In the genomic region with DNA sequence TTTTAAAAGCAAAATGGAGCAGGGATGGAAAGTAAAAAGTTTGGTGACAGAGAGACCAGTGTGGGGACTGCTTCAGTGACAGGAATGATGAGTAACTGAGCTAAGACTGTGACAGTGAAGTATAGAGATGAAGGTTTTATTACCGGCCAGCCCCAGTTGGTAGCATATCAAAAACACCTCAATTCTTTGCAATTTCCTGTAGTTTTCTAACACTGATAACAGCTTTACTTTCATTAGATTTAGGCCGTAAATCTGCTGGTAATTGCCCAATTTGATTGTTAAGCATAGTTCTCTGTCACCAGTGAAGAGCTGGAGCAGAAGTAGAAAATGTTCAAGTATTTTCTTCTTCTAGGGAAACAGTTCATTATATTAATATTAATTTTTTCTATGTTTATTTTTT, we compare ENCODE assay signal across 39 cellular contexts. TPM values are rescaled to one million over a fixed set of nuclear protein-coding genes. Genes with fewer than 3 reads are reported as not detected.
"Had no signal": no experiment of that assay in that cellular context is flagged by ENCODE, and none has a peak within 500 bp of the region (broad histone marks: within the 10 kb centered on the region; RNA-seq: fewer than 3 reads in every experiment).

No MANE protein-coding gene starts in this region.

- H3K27me3 Mint-ChIP-seq: activated B cell treated with CpG ODN at 0.5 μM for 24 hours; activated CD4-positive, alpha-beta memory T cell treated with anti-CD3 and anti-CD28 coated beads, Interleukin-2, amount 10 ng/mL, durations not matched to agents 7 days and 5 days; activated CD8-positive, alpha-beta memory T cell treated with anti-CD3 and anti-CD28 coated beads, Interleukin-2, amount 10 ng/mL, durations not matched to agents 7 days and 5 days; activated naive CD4-positive, alpha-beta T cell treated with anti-CD3 and anti-CD28 coated beads, Interleukin-2, amount 10 ng/mL, durations not matched to agents 7 days and 5 days; activated naive CD8-positive, alpha-beta T cell; activated naive CD8-positive, alpha-beta T cell treated with anti-CD3 and anti-CD28 coated beads, Interleukin-2, amount 50 U/mL, for 24 hours had no signal

- H3K9me3 Mint-ChIP-seq: activated CD4-positive, alpha-beta memory T cell treated with anti-CD3 and anti-CD28 coated beads, Interleukin-2, amount 10 ng/mL, durations not matched to agents 7 days and 5 days; activated naive CD4-positive, alpha-beta T cell treated with anti-CD3 and anti-CD28 coated beads, Interleukin-2, amount 10 ng/mL, durations not matched to agents 7 days and 5 days had no signal

- H3K27ac ChIP-seq: ascending aorta, breast epithelium, PC-9, RWPE1, VCaP had no signal

- H3K4me3 Mint-ChIP-seq: activated B cell treated with CpG ODN at 0.5 μM for 24 hours; activated CD4-positive, alpha-beta memory T cell treated with anti-CD3 and anti-CD28 coated beads, Interleukin-2, amount 10 ng/mL, durations not matched to agents 7 days and 5 days; activated CD8-positive, alpha-beta memory T cell treated with anti-CD3 and anti-CD28 coated beads, Interleukin-2, amount 10 ng/mL, durations not matched to agents 7 days and 5 days; activated naive CD4-positive, alpha-beta T cell treated with anti-CD3 and anti-CD28 coated beads, Interleukin-2, amount 10 ng/mL, durations not matched to agents 7 days and 5 days; activated naive CD8-positive, alpha-beta T cell; activated naive CD8-positive, alpha-beta T cell treated with anti-CD3 and anti-CD28 coated beads, Interleukin-2, amount 50 U/mL, for 24 hours had no signal

- H2AFZ ChIP-seq: PC-9 had no signal

- H3K4me1 ChIP-seq: ascending aorta, breast epithelium had no signal

- H3K36me3 ChIP-seq: ascending aorta, breast epithelium had no signal

- H3K9me3 ChIP-seq: ascending aorta, breast epithelium had no signal

- H3K27ac Mint-ChIP-seq: activated B cell treated with CpG ODN at 0.5 μM for 24 hours; activated CD4-positive, alpha-beta memory T cell treated with anti-CD3 and anti-CD28 coated beads, Interleukin-2, amount 10 ng/mL, durations not matched to agents 7 days and 5 days; activated CD8-positive, alpha-beta memory T cell treated with anti-CD3 and anti-CD28 coated beads, Interleukin-2, amount 10 ng/mL, durations not matched to agents 7 days and 5 days; activated naive CD4-positive, alpha-beta T cell treated with anti-CD3 and anti-CD28 coated beads, Interleukin-2, amount 10 ng/mL, durations not matched to agents 7 days and 5 days; activated naive CD8-positive, alpha-beta T cell; activated naive CD8-positive, alpha-beta T cell treated with anti-CD3 and anti-CD28 coated beads, Interleukin-2, amount 50 U/mL, for 24 hours had no signal

- H3K36me3 Mint-ChIP-seq: activated CD8-positive, alpha-beta memory T cell treated with anti-CD3 and anti-CD28 coated beads, Interleukin-2, amount 10 ng/mL, durations not matched to agents 7 days and 5 days; activated naive CD4-positive, alpha-beta T cell treated with anti-CD3 and anti-CD28 coated beads, Interleukin-2, amount 10 ng/mL, durations not matched to agents 7 days and 5 days; activated naive CD8-positive, alpha-beta T cell had no signal

- DNase-seq: activated B cell treated with CpG ODN at 0.5 μM for 24 hours; activated CD4-positive, alpha-beta memory T cell treated with anti-CD3 and anti-CD28 coated beads, Interleukin-2, amount 10 ng/mL, durations not matched to agents 7 days and 5 days; activated CD4-positive, alpha-beta T cell treated with anti-CD3 and anti-CD28 coated beads for 48 hours; activated CD4-positive, CD25-positive, alpha-beta regulatory T cell treated with anti-CD3 and anti-CD28 coated beads, Interleukin-2, amount 50 U/mL, for 72 hours; activated CD8-positive, alpha-beta memory T cell treated with anti-CD3 and anti-CD28 coated beads for 24 hours; activated CD8-positive, alpha-beta memory T cell treated with anti-CD3 and anti-CD28 coated beads, Interleukin-2, amount 10 ng/mL, durations not matched to agents 7 days and 5 days; activated CD8-positive, alpha-beta memory T cell treated with anti-CD3 and anti-CD28 coated beads, Interleukin-2, amount 50 U/mL, for 48 hours; activated effector memory CD4-positive, alpha-beta T cell treated with Interleukin-2 at 50 U/mL for 16 hours; activated naive CD4-positive, alpha-beta T cell treated with anti-CD3 and anti-CD28 coated beads, Interleukin-2, amount 10 ng/mL, durations not matched to agents 7 days and 5 days; activated naive CD8-positive, alpha-beta T cell treated with anti-CD3 and anti-CD28 coated beads, Interleukin-2, amount 50 U/mL, for 24 hours; activated T-cell treated with anti-CD3 and anti-CD28 coated beads, Interleukin-2, amount 50 U/mL, for 48 hours; amniotic stem cell; Kasumi-1; KG1; MM.1S; MV-4-11; NCI-H1092; NCI-H1436 treated with DMSO at 0.1 percent for 48 hours; NCI-H1694 treated with DMSO at 0.1 percent for 48 hours; NCI-H2029; NCI-H510A; NCI-H526; NCI-H748 treated with DMSO at 0.1 percent for 48 hours; NK-92 treated with Interleukin-12 subunit alpha and Interleukin-12 subunit beta, amount 100 ng/mL, for 24 hours; PC-9; SIG-M5; SW 1271; T-helper 1 cell; T-helper 2 cell; T-helper 9 cell had no signal

- H3K4me1 Mint-ChIP-seq: activated B cell treated with CpG ODN at 0.5 μM for 24 hours; activated CD4-positive, alpha-beta memory T cell treated with anti-CD3 and anti-CD28 coated beads, Interleukin-2, amount 10 ng/mL, durations not matched to agents 7 days and 5 days; activated CD8-positive, alpha-beta memory T cell treated with anti-CD3 and anti-CD28 coated beads, Interleukin-2, amount 10 ng/mL, durations not matched to agents 7 days and 5 days; activated naive CD4-positive, alpha-beta T cell treated with anti-CD3 and anti-CD28 coated beads, Interleukin-2, amount 10 ng/mL, durations not matched to agents 7 days and 5 days; activated naive CD8-positive, alpha-beta T cell treated with anti-CD3 and anti-CD28 coated beads, Interleukin-2, amount 50 U/mL, for 24 hours had no signal

- H3K4me2 ChIP-seq: PC-9 had no signal

- ATAC-seq: activated CD8-positive, alpha-beta memory T cell treated with anti-CD3 and anti-CD28 coated beads, Interleukin-2, amount 10 ng/mL, durations not matched to agents 7 days and 5 days; activated naive CD8-positive, alpha-beta T cell treated with anti-CD3 and anti-CD28 coated beads, Interleukin-2, amount 50 U/mL, for 24 hours; Right ventricle myocardium inferior had no signal

- H3K27me3 ChIP-seq: ascending aorta, breast epithelium had no signal

- H3K4me3 ChIP-seq: ascending aorta, breast epithelium, PC-9 had no signal

RNA-seq across cellular contexts. Expression of a gene that starts 48.6 kb away (rescaled TPM):
- total RNA-seq: activated B cell treated with CpG ODN at 0.5 μM for 24 hours; activated CD4-positive, alpha-beta memory T cell treated with anti-CD3 and anti-CD28 coated beads, Interleukin-2, amount 10 ng/mL, durations not matched to agents 7 days and 5 days; activated CD8-positive, alpha-beta memory T cell treated with anti-CD3 and anti-CD28 coated beads, Interleukin-2, amount 10 ng/mL, durations not matched to agents 7 days and 5 days; ascending aorta; breast epithelium; cardiac septum; OCI-LY7; PC-9; Right ventricle myocardium inferior; SK-MEL-5 had no signal
